In genomic region chr17:51154176-51154575, GRCh38 we compare ENCODE assay signal across 8 cellular contexts. TPM values are rescaled to one million over a fixed set of nuclear protein-coding genes. Genes with fewer than 3 reads are reported as not detected.
DNase-seq lines count a peak whose midpoint lies in the region; ATAC-seq and TF ChIP-seq lines count a peak whose summit lies in the region.

No MANE protein-coding gene starts in this region.

- no peaks in the 10 kb centered on the region for H3K9me3 ChIP-seq in lung (ENCODE audit: control insufficient read depth in 2 of 2, insufficient read depth in 1 of 2, low read length in 1 of 2)

- WGBS in lung, 2 donors, result 15 to 18% methylated on average over 6 of the region's 6 CpGs

- in situ Hi-C loops in astrocyte of the spinal cord (cut with HindIII; ENCODE audit: low sequenced_read_pairs), result no loop called here

- H3K4me3 ChIP-seq in AG04449 (ENCODE audit: low read depth, low read length) (peak overlapping the region; percentile 93), HFF-Myc (replicated peaks; ENCODE audit: low read depth, low read length) (peak overlapping the region; percentile 98), astrocyte of the spinal cord (ENCODE audit: low read depth, low read length) (peak overlapping the region; percentile 73), lung (peak overlapping the region; percentile 73)

- no peaks in the 10 kb centered on the region for H3K27me3 ChIP-seq in lung (ENCODE audit: control insufficient read depth, insufficient read depth)

- DNase-seq in AG04449 (ENCODE audit: low read depth, low spot score), result no peak
- no peak for DNase-seq in HFF-Myc (ENCODE audit: extremely low read depth, low read depth)
- no peak for DNase-seq in astrocyte of the spinal cord (ENCODE audit: low read depth, low spot score)
- DNase-seq in lung (ENCODE audit: low spot score), result no peak
- DNase-seq in cerebellum (ENCODE audit: low spot score), result no peak

- no peak for ATAC-seq in lung (ENCODE audit: insufficient read depth, low FRiP score)
- ATAC-seq in GM18511 (IDR thresholded peaks at IDR 0.05; ENCODE audit: unreplicated experiment), result no peak
- no peak for ATAC-seq in GM19035 (IDR thresholded peaks at IDR 0.05; ENCODE audit: unreplicated experiment)
- no peak for ATAC-seq in HG03108 (IDR thresholded peaks at IDR 0.05; ENCODE audit: unreplicated experiment)

- peak overlapping the region in 1 of 2 donors; percentile 64 for H3K27ac ChIP-seq in lung (ENCODE audit: low read depth in 1 of 2, low read length in 1 of 2)

- H3K36me3 ChIP-seq in lung (ENCODE audit: control insufficient read depth in 2 of 2, insufficient read depth in 2 of 2, low read length in 2 of 2), result peaks cover 0 to 12% of the 10 kb centered on the region in 2 donors

- CTCF ChIA-PET in AG04449 (lab: Yijun Ruan, JAX), result interaction anchor here (0.6 to 2.1 kb wide), 6 partner anchors 8 to 448 kb away, joined by 3 to 17 read pairs (median 9); no protein-coding TSS in a partner anchor

- H3K4me1 ChIP-seq in lung (ENCODE audit: control insufficient read depth in 2 of 2, insufficient read depth in 2 of 2, low read length in 2 of 2), result peaks cover 2 to 7% of the 10 kb centered on the region in 2 donors

- no peak for TF ChIP-seq CTCF in AG04449 (IDR thresholded peaks at IDR 0.05; ENCODE audit: insufficient read depth, low read length, missing control alignments)
- no peak for TF ChIP-seq CTCF in HFF-Myc (IDR thresholded peaks at IDR 0.05; ENCODE audit: low read depth, low read length, missing control alignments)
- no peak for TF ChIP-seq CTCF in astrocyte of the spinal cord (IDR thresholded peaks at IDR 0.05; ENCODE audit: low read depth, low read length)
- TF ChIP-seq CTCF in lung (IDR thresholded peaks at IDR 0.05; ENCODE audit: control extremely low read depth, extremely low read depth), result no peak

- POLR2A ChIA-PET in AG04449 (lab: Yijun Ruan, JAX), result interaction anchor here (0.9 to 1.1 kb wide), 2 partner anchors 12 to 22 kb away, joined by 3 to 4 read pairs; partner anchors contain the start of gene NME2

RNA-seq across cellular contexts. Expression of gene NME1, which starts 0.8 kb away (rescaled TPM):
- total RNA-seq in lung (100 to 1,000 TPM in 1 of 2 donors, 10 to 100 TPM in 1; 14.6 to 105 TPM), cerebellum (35.8 TPM)
- 100 to 1,000 TPM; 182 to 201 TPM for polyA plus RNA-seq in lung

RNA-seq across cellular contexts. Expression of gene NME2, which starts 12.0 kb away (rescaled TPM):
- 100 to 1,000 TPM in 1 of 2 donors, 10 to 100 TPM in 1; 90.2 to 563 TPM for total RNA-seq in lung
- polyA plus RNA-seq in lung, result 100 to 1,000 TPM; 753 to 777 TPM
- 104 TPM for total RNA-seq in cerebellum

RNA-seq across cellular contexts. Expression of gene SPAG9, which starts 33.5 kb away (rescaled TPM):
- 100 to 1,000 TPM in 1 of 2 donors, 10 to 100 TPM in 1; 96.4 to 174 TPM for total RNA-seq in lung
- 10 to 100 TPM; 37.2 to 54.0 TPM for polyA plus RNA-seq in lung
- 327 TPM for total RNA-seq in cerebellum
